25 cellular contexts compared by ENCODE assay signal in genomic region chr19:1615156-1615765, GRCh38.
"Had no signal": no experiment of that assay in that cellular context is flagged by ENCODE, and none has a peak within 500 bp of the region (broad histone marks: within the 10 kb centered on the region; RNA-seq: fewer than 3 reads in every experiment).

No MANE protein-coding gene starts in this region.

- H3K9me3 ChIP-seq: adrenal gland, body of pancreas, colonic mucosa, gastroesophageal sphincter, lower lobe of right lung, mucosa of descending colon, ovary, tibial nerve had no signal

- ATAC-seq: activated CD4-positive, alpha-beta T cell treated with anti-CD3 and anti-CD28 coated beads for 36 hours; activated naive CD4-positive, alpha-beta T cell treated with anti-CD3 and anti-CD28 coated beads, Interleukin-2, amount 50 U/mL, for 72 hours; activated T-helper 17 cell treated with anti-CD3 and anti-CD28 coated beads, Interleukin-2, amount 50 U/mL, for 72 hours; body of pancreas; gastroesophageal sphincter; lower lobe of right lung; mucosa of descending colon; stimulated activated naive B cell treated with anti-CD40 and anti-IgM and Interleukin-4, amounts not matched to agents 10 μg/mL and 1 μg/mL and 100 μg/mL, for 72 hours had no signal

- H3K4me1 ChIP-seq: adrenal gland, body of pancreas, colonic mucosa, lower lobe of right lung, tibial nerve had no signal

- FAIRE-seq: keratinocyte had no signal

- H3K79me2 ChIP-seq: hepatocyte had no signal

- H3K4me3 ChIP-seq: adrenal gland, body of pancreas, colonic mucosa, gastroesophageal sphincter, hepatocyte, lower lobe of right lung, mucosa of descending colon, ovary, smooth muscle cell, tibial nerve had no signal

- H2AFZ ChIP-seq: hepatocyte had no signal

- DNase-seq: activated CD4-positive, alpha-beta T cell treated with anti-CD3 and anti-CD28 coated beads for 36 hours; activated CD4-positive, CD25-positive, alpha-beta regulatory T cell; activated gamma-delta T cell treated with Interleukin-2 at 50 U/mL for 16 hours; adrenal gland; aorta; body of pancreas; cerebellar nuclear complex; colonic mucosa; effector memory CD4-positive, alpha-beta T cell; erythroblast; lower lobe of right lung; mesendoderm; mucosa of descending colon; ovary; stimulated activated CD4-positive, alpha-beta T cell treated with anti-CD3 and anti-CD28 coated beads, Interleukin-1b, Interleukin-23, amount 100 ng/mL, for 48 hours; stimulated activated CD4-positive, alpha-beta T cell treated with anti-CD3 and anti-CD28 coated beads, Interleukin-4, amount 100 ng/mL, for 4 hours; stimulated activated CD8-positive, alpha-beta memory T cell treated with anti-CD3 and anti-CD28 coated beads, Interleukin-4, amount 100 ng/mL, for 48 hours; stimulated activated naive B cell treated with anti-CD40 and anti-IgM and Interleukin-4, amounts not matched to agents 10 μg/mL and 1 μg/mL and 100 μg/mL, for 72 hours had no signal

- H3K36me3 ChIP-seq: ovary had no signal

- H3K27me3 ChIP-seq: adrenal gland, body of pancreas, colonic mucosa, gastroesophageal sphincter, hepatocyte, ovary, tibial nerve had no signal

- H3K27ac ChIP-seq: body of pancreas, colonic mucosa, gastroesophageal sphincter, hepatocyte, lower lobe of right lung, ovary, tibial nerve had no signal

- H3K4me2 ChIP-seq: hepatocyte, smooth muscle cell had no signal
